2 cellular contexts compared by ENCODE assay signal in the genomic region with DNA sequence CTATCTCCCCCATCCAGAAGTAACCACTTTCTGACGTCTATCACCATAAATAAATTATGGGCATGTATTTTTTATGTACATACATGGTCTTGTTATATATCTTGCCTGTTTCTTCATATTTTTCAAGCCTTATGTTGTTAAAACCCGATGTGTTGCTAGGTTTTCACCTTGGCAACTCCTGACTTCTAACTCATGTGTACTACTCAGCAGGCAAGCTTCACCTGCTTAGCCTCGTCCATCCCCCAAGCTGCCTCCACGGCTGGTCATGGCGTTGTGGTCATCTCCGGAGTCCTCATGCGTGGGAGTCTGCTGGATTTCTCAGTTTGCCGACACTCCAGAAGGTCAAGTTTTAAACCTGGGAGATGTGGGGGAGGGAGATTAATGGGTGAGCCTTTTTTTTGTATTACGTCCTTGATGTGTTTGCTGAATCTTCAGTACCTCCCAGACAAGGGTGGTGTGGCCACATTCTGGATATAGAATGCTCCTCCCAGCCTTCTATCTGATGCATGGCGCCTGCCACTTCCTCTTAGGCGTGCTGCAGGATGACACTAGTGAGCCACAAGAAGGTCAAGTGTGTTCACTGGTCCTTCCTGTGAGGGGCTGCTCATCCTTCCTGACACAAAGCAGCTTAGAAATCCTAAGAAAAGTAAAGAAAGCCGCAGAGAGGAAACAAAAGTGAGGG.
TF ChIP-seq lines count a peak whose summit lies in the region.

No MANE protein-coding gene starts in this region.

TF ChIP-seq in GM23338, 12 proteins besides CTCF, POLR2A, EP300 and RAD21 (continued from another document and continues in another):
- TF ChIP-seq, protein P1, sequence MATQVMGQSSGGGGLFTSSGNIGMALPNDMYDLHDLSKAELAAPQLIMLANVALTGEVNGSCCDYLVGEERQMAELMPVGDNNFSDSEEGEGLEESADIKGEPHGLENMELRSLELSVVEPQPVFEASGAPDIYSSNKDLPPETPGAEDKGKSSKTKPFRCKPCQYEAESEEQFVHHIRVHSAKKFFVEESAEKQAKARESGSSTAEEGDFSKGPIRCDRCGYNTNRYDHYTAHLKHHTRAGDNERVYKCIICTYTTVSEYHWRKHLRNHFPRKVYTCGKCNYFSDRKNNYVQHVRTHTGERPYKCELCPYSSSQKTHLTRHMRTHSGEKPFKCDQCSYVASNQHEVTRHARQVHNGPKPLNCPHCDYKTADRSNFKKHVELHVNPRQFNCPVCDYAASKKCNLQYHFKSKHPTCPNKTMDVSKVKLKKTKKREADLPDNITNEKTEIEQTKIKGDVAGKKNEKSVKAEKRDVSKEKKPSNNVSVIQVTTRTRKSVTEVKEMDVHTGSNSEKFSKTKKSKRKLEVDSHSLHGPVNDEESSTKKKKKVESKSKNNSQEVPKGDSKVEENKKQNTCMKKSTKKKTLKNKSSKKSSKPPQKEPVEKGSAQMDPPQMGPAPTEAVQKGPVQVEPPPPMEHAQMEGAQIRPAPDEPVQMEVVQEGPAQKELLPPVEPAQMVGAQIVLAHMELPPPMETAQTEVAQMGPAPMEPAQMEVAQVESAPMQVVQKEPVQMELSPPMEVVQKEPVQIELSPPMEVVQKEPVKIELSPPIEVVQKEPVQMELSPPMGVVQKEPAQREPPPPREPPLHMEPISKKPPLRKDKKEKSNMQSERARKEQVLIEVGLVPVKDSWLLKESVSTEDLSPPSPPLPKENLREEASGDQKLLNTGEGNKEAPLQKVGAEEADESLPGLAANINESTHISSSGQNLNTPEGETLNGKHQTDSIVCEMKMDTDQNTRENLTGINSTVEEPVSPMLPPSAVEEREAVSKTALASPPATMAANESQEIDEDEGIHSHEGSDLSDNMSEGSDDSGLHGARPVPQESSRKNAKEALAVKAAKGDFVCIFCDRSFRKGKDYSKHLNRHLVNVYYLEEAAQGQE (IDR thresholded peaks at IDR 0.05; ENCODE audit: unreplicated experiment), result no peak
- TF ChIP-seq CREB1 (CRISPR knock-in tag; IDR thresholded peaks at IDR 0.05; ENCODE audit: low read depth) (no peak), ZNF331 (CRISPR knock-in tag; IDR thresholded peaks at IDR 0.05; ENCODE audit: low read depth) (no peak), POLR2AphosphoS5 (IDR thresholded peaks at IDR 0.05; ENCODE audit: low read depth) (no peak), NANOG (IDR thresholded peaks at IDR 0.05; ENCODE audit: borderline replicate concordance) (no peak), EZH2 (IDR thresholded peaks at IDR 0.05; ENCODE audit: low read depth, unreplicated experiment) (no peak), JUNB (IDR thresholded peaks at IDR 0.05; ENCODE audit: unreplicated experiment) (no peak), ZNF114 (CRISPR knock-in tag; IDR thresholded peaks at IDR 0.05) (no peak), STAT1 (IDR thresholded peaks at IDR 0.05; ENCODE audit: unreplicated experiment) (no peak)
- TF ChIP-seq, protein P2, sequence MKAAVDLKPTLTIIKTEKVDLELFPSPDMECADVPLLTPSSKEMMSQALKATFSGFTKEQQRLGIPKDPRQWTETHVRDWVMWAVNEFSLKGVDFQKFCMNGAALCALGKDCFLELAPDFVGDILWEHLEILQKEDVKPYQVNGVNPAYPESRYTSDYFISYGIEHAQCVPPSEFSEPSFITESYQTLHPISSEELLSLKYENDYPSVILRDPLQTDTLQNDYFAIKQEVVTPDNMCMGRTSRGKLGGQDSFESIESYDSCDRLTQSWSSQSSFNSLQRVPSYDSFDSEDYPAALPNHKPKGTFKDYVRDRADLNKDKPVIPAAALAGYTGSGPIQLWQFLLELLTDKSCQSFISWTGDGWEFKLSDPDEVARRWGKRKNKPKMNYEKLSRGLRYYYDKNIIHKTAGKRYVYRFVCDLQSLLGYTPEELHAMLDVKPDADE (IDR thresholded peaks at IDR 0.05), result no peak

TF ChIP-seq in SK-N-SH treated with all-trans-retinoic acid at 6 μM for 48 hours, 23 proteins besides CTCF, POLR2A, EP300 and RAD21 (continued from another document):
- TF ChIP-seq PPARA (CRISPR knock-in tag; IDR thresholded peaks at IDR 0.05; ENCODE audit: borderline replicate concordance), result no peak
- TF ChIP-seq, protein P3, sequence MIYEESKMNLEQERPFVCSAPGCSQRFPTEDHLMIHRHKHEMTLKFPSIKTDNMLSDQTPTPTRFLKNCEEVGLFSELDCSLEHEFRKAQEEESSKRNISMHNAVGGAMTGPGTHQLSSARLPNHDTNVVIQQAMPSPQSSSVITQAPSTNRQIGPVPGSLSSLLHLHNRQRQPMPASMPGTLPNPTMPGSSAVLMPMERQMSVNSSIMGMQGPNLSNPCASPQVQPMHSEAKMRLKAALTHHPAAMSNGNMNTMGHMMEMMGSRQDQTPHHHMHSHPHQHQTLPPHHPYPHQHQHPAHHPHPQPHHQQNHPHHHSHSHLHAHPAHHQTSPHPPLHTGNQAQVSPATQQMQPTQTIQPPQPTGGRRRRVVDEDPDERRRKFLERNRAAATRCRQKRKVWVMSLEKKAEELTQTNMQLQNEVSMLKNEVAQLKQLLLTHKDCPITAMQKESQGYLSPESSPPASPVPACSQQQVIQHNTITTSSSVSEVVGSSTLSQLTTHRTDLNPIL (CRISPR knock-in tag; IDR thresholded peaks at IDR 0.05; ENCODE audit: low read depth), result no peak
- TF ChIP-seq, protein P4, sequence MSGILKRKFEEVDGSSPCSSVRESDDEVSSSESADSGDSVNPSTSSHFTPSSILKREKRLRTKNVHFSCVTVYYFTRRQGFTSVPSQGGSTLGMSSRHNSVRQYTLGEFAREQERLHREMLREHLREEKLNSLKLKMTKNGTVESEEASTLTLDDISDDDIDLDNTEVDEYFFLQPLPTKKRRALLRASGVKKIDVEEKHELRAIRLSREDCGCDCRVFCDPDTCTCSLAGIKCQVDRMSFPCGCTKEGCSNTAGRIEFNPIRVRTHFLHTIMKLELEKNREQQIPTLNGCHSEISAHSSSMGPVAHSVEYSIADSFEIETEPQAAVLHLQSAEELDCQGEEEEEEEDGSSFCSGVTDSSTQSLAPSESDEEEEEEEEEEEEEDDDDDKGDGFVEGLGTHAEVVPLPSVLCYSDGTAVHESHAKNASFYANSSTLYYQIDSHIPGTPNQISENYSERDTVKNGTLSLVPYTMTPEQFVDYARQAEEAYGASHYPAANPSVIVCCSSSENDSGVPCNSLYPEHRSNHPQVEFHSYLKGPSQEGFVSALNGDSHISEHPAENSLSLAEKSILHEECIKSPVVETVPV (CRISPR knock-in tag; IDR thresholded peaks at IDR 0.05), result no peak
